In genomic region chr1:183363967-183364366, GRCh38 we compare ENCODE assay signal across 23 cellular contexts. TPM values are rescaled to one million over a fixed set of nuclear protein-coding genes. Genes with fewer than 3 reads are reported as not detected.
DNase-seq lines count a peak whose midpoint lies in the region; TF ChIP-seq lines count a peak whose summit lies in the region.
"Had no signal": no experiment of that assay in that cellular context is flagged by ENCODE, and none has a peak within 500 bp of the region (broad histone marks: within the 10 kb centered on the region; RNA-seq: fewer than 3 reads in every experiment).

No MANE protein-coding gene starts in this region.

- H4K8ac ChIP-seq in mesenchymal stem cell (ENCODE audit: low read length) = no peak overlapping the region

- no peak overlapping the region for H3K18ac ChIP-seq in mesenchymal stem cell (ENCODE audit: low read depth in 1 of 2, low read length in 2 of 2)

- no peak for TF ChIP-seq POLR2A in NB4 (IDR thresholded peaks at IDR 0.05; ENCODE audit: extremely low read depth, insufficient read length)

- H3K23ac ChIP-seq in mesenchymal stem cell (ENCODE audit: low read length in 2 of 2) = no peak overlapping the region

- H2BK5ac ChIP-seq in mesenchymal stem cell (ENCODE audit: low read depth, low read length, poor library complexity, severe bottlenecking) = no peak overlapping the region

- no peaks in the 10 kb centered on the region for H3K36me3 ChIP-seq in mesenchymal stem cell (ENCODE audit: control insufficient read depth in 1 of 2, insufficient read depth in 2 of 2, low read depth in 1 of 2, low read length in 2 of 2)
- H3K36me3 ChIP-seq: colonic mucosa, gastroesophageal sphincter, neural progenitor cell, SJSA1, uterus had no signal

- no peak overlapping the region for H3K4ac ChIP-seq in mesenchymal stem cell (ENCODE audit: low read depth in 1 of 2, low read length in 2 of 2)

- no peak for TF ChIP-seq CTCF in NB4 (IDR thresholded peaks at IDR 0.05; ENCODE audit: low read depth, low read length)
- no peak for TF ChIP-seq CTCF in choroid plexus epithelial cell (conservative IDR thresholded peaks at IDR 0.05; ENCODE audit: low read depth, low read length)

- H3K27ac ChIP-seq in mesenchymal stem cell (ENCODE audit: low read length, poor library complexity, severe bottlenecking) = no peak overlapping the region
- H3K27ac ChIP-seq: colonic mucosa, gastroesophageal sphincter, neural progenitor cell, SJSA1, uterus had no signal

- no peak overlapping the region for H2BK12ac ChIP-seq in mesenchymal stem cell (ENCODE audit: low read length in 2 of 2)

- H3K27me3 ChIP-seq in mesenchymal stem cell (ENCODE audit: control insufficient read depth in 1 of 2, insufficient read depth in 1 of 2, low read length in 2 of 2) = peaks cover 27 to 29% of the 10 kb centered on the region in 2 experiments
- H3K27me3 ChIP-seq: colonic mucosa, gastroesophageal sphincter, neural progenitor cell, uterus had no signal

- H4K91ac ChIP-seq in mesenchymal stem cell (ENCODE audit: low read length) = no peak overlapping the region

- H3K9ac ChIP-seq in mesenchymal stem cell (ENCODE audit: low read length) = no peak overlapping the region
- H3K9ac ChIP-seq: neural progenitor cell had no signal

- DNase-seq in CD1c-positive myeloid dendritic cell (ENCODE audit: extremely low spot score) = peak; percentile 92
- DNase-seq in NB4 (ENCODE audit: low read depth) = peak; percentile 17
- DNase-seq in choroid plexus epithelial cell (ENCODE audit: low read depth) = peak; percentile 46
- DNase-seq in mesenchymal stem cell = peak; percentile 51
- DNase-seq in SHP77 treated with DMSO at 0.1 percent for 48 hours (lab: John Stamatoyannopoulos, UW) = no peak
- no peak for DNase-seq in germinal center (ENCODE audit: low spot score)
- no peak for DNase-seq in NK-92 (lab: John Stamatoyannopoulos, UW; ENCODE audit: unreplicated experiment)
- no peak for DNase-seq in NCI-H1930 (lab: John Stamatoyannopoulos, UW)
- DNase-seq: activated CD4-positive, CD25-positive, alpha-beta regulatory T cell; CD8-positive, alpha-beta memory T cell; colonic mucosa; HFFc6; KG1; NCI-H1105; NCI-H2107; NCI-H524; OCI-M1; stimulated activated CD4-positive, alpha-beta T cell treated with anti-CD3 and anti-CD28 coated beads, Interleukin-12 subunit alpha, Interleukin-12 subunit beta, amount 100 ng/mL, for 4 hours; stimulated activated CD8-positive, alpha-beta memory T cell treated with anti-CD3 and anti-CD28 coated beads, Interleukin-4, amount 100 ng/mL, for 48 hours; uterus had no signal

- no peaks in the 10 kb centered on the region for H3K4me1 ChIP-seq in mesenchymal stem cell (ENCODE audit: control insufficient read depth, insufficient read depth, low read depth, low read length)
- H3K4me1 ChIP-seq: colonic mucosa, gastroesophageal sphincter, neural progenitor cell, SJSA1, uterus had no signal

- no peak overlapping the region for H2BK15ac ChIP-seq in mesenchymal stem cell (ENCODE audit: low read depth, poor library complexity, severe bottlenecking)

- no peak overlapping the region for H2AK5ac ChIP-seq in mesenchymal stem cell (ENCODE audit: low read length, severe bottlenecking)

- H3K79me1 ChIP-seq in mesenchymal stem cell (replicated peaks; ENCODE audit: low read length, poor library complexity, severe bottlenecking) = no peaks in the 10 kb centered on the region

- no peak overlapping the region for H3K4me3 ChIP-seq in NB4 (ENCODE audit: low read depth, low read length)
- H3K4me3 ChIP-seq in choroid plexus epithelial cell (ENCODE audit: low read depth, low read length) = no peak overlapping the region
- no peak overlapping the region for H3K4me3 ChIP-seq in mesenchymal stem cell (ENCODE audit: insufficient read depth in 1 of 2, low read depth in 1 of 2, low read length in 2 of 2)
- H3K4me3 ChIP-seq: colonic mucosa, gastroesophageal sphincter, neural progenitor cell, SJSA1, uterus had no signal

- no peak overlapping the region for H3K4me2 ChIP-seq in mesenchymal stem cell (ENCODE audit: low read length, poor library complexity, severe bottlenecking)
- H3K4me2 ChIP-seq: neural progenitor cell had no signal

- no peak overlapping the region for H2AFZ ChIP-seq in mesenchymal stem cell (ENCODE audit: low read depth, low read length)
- H2AFZ ChIP-seq: neural progenitor cell had no signal

- no peak overlapping the region for H3K14ac ChIP-seq in mesenchymal stem cell (ENCODE audit: low read length in 2 of 2)

- no peaks in the 10 kb centered on the region for H3K9me3 ChIP-seq in mesenchymal stem cell (ENCODE audit: control insufficient read depth, low read length)
- H3K9me3 ChIP-seq: colonic mucosa, gastroesophageal sphincter, SJSA1, uterus had no signal

- WGBS in mesenchymal stem cell = 100% methylated on average over 1 of the region's 2 CpGs

- no peak overlapping the region for H2BK120ac ChIP-seq in mesenchymal stem cell (ENCODE audit: low read depth, low read length)

RNA-seq across cellular contexts. Expression of gene NMNAT2, which starts 54.2 kb away (rescaled TPM):
- 1.5 TPM for polyA plus RNA-seq in mesenchymal stem cell (2013, experiment 1 of 2)
- polyA plus RNA-seq in mesenchymal stem cell (2013, experiment 2 of 2) = 0.86 TPM
- polyA plus RNA-seq: CD8-positive, alpha-beta memory T cell had no signal

Comparison
In these comparisons a context has a peak if more than half of its experiments do, and no peak if none do; other contexts are left out.
1. DNase-seq: peak in CD1c-positive myeloid dendritic cell (single experiment), NB4 (single experiment), choroid plexus epithelial cell (single experiment) and mesenchymal stem cell (single experiment); none in SHP77 treated with DMSO at 0.1 percent for 48 hours (single experiment), germinal center (single experiment), NK-92 (single experiment) and NCI-H1930 (0 of 2).